ENCODE assay signal across 8 cellular contexts in genomic region chr1:112744019-112744578, GRCh38. TPM values are rescaled to one million over a fixed set of nuclear protein-coding genes. Genes with fewer than 3 reads are reported as not detected.
DNase-seq lines count a peak whose midpoint lies in the region; ATAC-seq and TF ChIP-seq lines count a peak whose summit lies in the region.

No MANE protein-coding gene starts in this region.

- no peaks in the 10 kb centered on the region for H3K9me3 ChIP-seq in iPS-20b (ENCODE audit: insufficient read depth, low read depth, low read length)
- H3K9me3 ChIP-seq in skeletal muscle satellite cell (replicated peaks; ENCODE audit: low read length) = no peaks in the 10 kb centered on the region

- DNase-seq in HK-2 (ENCODE audit: unreplicated experiment) (peak; percentile 41), brain microvascular endothelial cell (peak; percentile 43), KG1 (lab: John Stamatoyannopoulos, UW) (no peak), globus pallidus (ENCODE audit: low spot score) (no peak)

- H3K4me3 ChIP-seq in brain microvascular endothelial cell (ENCODE audit: low read depth, low read length) (peak overlapping the region; percentile 53), iPS-20b (ENCODE audit: low read length) (peak overlapping the region; percentile 57; the same call in 1 of the 2 replicates), skeletal muscle satellite cell (ENCODE audit: low read length) (peak overlapping the region; percentile 67)

- H3K9ac ChIP-seq in iPS-20b (ENCODE audit: low read depth, low read length) (no peak overlapping the region), skeletal muscle satellite cell (ENCODE audit: low read depth, low read length) (peak overlapping the region; percentile 35)

- H3K27ac ChIP-seq in brain microvascular endothelial cell (no peak overlapping the region), iPS-20b (ENCODE audit: low read length) (no peak overlapping the region)

- in situ Hi-C loops in brain microvascular endothelial cell (cut with HindIII; ENCODE audit: low pct_ligation_motif_present, low sequenced_read_pairs) = no loop called here

- peak; percentile 75 for TF ChIP-seq CTCF in brain microvascular endothelial cell (IDR thresholded peaks at IDR 0.05; ENCODE audit: low read depth, low read length, missing control alignments)

- no peaks in the 10 kb centered on the region for H3K36me3 ChIP-seq in brain microvascular endothelial cell (replicated peaks)
- H3K36me3 ChIP-seq in iPS-20b (ENCODE audit: insufficient read depth, low read depth, low read length) = no peaks in the 10 kb centered on the region
- H3K36me3 ChIP-seq in skeletal muscle satellite cell (ENCODE audit: insufficient read depth, low read length) = no peaks in the 10 kb centered on the region

- peak overlapping the region; percentile 81 for H3K4me2 ChIP-seq in skeletal muscle satellite cell (ENCODE audit: low read length)

- H3K27me3 ChIP-seq in brain microvascular endothelial cell (replicated peaks) = no peaks in the 10 kb centered on the region
- H3K27me3 ChIP-seq in iPS-20b (ENCODE audit: insufficient read depth, low read length) = peaks cover 30% of the 10 kb centered on the region
- peaks cover 22% of the 10 kb centered on the region for H3K27me3 ChIP-seq in skeletal muscle satellite cell (ENCODE audit: control insufficient read depth, insufficient read depth, low read length)

- no peaks in the 10 kb centered on the region; the same call in 1 of the 2 replicates for H3K4me1 ChIP-seq in iPS-20b (ENCODE audit: insufficient read depth, low read length)
- H3K4me1 ChIP-seq in skeletal muscle satellite cell (ENCODE audit: control insufficient read depth, insufficient read depth, low read length) = peaks cover 8% of the 10 kb centered on the region

- ATAC-seq in HG02763 (IDR thresholded peaks at IDR 0.05; ENCODE audit: unreplicated experiment) (no peak), HG03354 (IDR thresholded peaks at IDR 0.05; ENCODE audit: poor library complexity, severe bottlenecking, unreplicated experiment) (no peak)

RNA-seq across cellular contexts. Expression of gene PPM1J, which starts 29.0 kb away (rescaled TPM):
- total RNA-seq in skeletal muscle satellite cell (2012; rRNA removed) = 1.1 and 3.0 TPM in 2 replicates

RNA-seq across cellular contexts. Expression of gene RHOC, which starts 37.2 kb away (rescaled TPM):
- 470 and 733 TPM in 2 replicates for total RNA-seq in skeletal muscle satellite cell (2012; rRNA removed)

Comparison
In these comparisons a context has a peak if more than half of its experiments do, and no peak if none do; other contexts are left out.
1. DNase-seq: peak in HK-2 (single experiment) and brain microvascular endothelial cell (single experiment); none in KG1 (single experiment) and globus pallidus (single experiment).
2. Peak in every context shown above with its lines, with median percentiles within 50 percentile points of each other: H3K4me3 ChIP-seq.